Comparison of ENCODE assay signal across 1 cellular context in the genomic region with DNA sequence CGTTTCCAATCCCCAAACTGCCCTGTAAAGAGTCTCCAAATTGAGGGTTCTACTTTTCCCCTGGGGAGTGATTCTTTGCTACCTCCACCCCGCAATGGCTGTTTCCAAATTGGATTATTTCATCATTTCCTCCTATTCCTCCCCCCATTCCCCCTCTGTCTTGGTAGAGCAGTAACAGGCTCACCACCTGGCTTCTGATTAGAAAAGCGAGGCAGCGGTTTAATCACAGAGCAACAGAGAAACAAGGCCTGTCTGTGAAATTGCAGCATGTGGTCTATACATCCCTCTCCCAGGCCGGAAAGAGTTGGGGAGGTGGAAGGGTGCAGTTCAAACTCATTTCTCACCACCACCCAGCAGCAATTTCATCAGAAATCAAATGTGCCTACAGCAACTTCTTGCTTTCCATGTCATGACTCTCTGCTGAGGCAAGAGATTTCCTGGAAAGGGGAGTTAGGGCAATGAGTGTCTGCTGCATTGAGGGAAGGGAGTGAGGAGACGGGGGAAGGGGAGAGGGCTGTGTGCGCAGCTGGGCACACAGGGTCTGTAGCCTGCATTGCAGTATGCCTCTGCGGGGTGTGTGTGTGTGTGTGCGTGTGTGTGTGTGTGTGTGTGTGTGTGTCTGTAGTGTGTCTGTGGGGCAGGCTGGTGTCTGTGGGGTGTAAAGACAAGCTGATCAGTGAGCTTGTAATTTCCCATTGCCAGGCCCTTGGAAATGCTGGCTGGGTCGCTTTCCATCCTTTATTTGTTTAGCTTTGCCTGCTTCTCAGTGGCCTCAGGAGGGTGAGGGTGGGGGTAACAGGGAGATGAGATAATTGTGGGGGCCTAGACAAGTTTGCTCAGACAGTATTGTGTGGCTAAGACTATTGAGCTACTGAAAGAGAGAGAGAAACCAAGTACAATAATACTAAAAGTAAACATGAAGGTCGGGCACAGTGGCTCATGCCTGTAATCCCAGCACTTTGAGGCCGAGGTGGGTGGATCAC.
TF ChIP-seq lines count a peak whose summit lies in the region.

No MANE protein-coding gene starts in this region.

TF ChIP-seq in SK-N-SH, 30 proteins besides CTCF, POLR2A, EP300 and RAD21 (continued from another document):
- peak; percentile 34; the same call in 1 of the 2 replicates for TF ChIP-seq FOXJ3 (CRISPR knock-in tag; IDR thresholded peaks at IDR 0.05)
- no peak for TF ChIP-seq GABPA (IDR thresholded peaks at IDR 0.05; ENCODE audit: low read depth)
- no peak for TF ChIP-seq FOSL2 (IDR thresholded peaks at IDR 0.05; ENCODE audit: borderline replicate concordance, low read depth)
- TF ChIP-seq, protein P1, sequence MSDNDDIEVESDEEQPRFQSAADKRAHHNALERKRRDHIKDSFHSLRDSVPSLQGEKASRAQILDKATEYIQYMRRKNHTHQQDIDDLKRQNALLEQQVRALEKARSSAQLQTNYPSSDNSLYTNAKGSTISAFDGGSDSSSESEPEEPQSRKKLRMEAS (IDR thresholded peaks at IDR 0.05; ENCODE audit: low read depth): 0 out of 2 replicates have a peak, but pooled peaks have one; percentile 12
- TF ChIP-seq GATA2 (CRISPR knock-in tag; IDR thresholded peaks at IDR 0.05): peak; percentile 43
- no peak for TF ChIP-seq MEF2A (IDR thresholded peaks at IDR 0.05; ENCODE audit: borderline replicate concordance, low read depth)
- no peak for TF ChIP-seq RFX5 (IDR thresholded peaks at IDR 0.05; ENCODE audit: low read length)
- TF ChIP-seq CHD2 (IDR thresholded peaks at IDR 0.05; ENCODE audit: low read length, partially characterized antibody): peak; percentile 29
- 0 out of 2 replicates have a peak, but pooled peaks have one; percentile 2 for TF ChIP-seq SMC3 (IDR thresholded peaks at IDR 0.05; ENCODE audit: low read depth, low read length)
- TF ChIP-seq, protein P2, sequence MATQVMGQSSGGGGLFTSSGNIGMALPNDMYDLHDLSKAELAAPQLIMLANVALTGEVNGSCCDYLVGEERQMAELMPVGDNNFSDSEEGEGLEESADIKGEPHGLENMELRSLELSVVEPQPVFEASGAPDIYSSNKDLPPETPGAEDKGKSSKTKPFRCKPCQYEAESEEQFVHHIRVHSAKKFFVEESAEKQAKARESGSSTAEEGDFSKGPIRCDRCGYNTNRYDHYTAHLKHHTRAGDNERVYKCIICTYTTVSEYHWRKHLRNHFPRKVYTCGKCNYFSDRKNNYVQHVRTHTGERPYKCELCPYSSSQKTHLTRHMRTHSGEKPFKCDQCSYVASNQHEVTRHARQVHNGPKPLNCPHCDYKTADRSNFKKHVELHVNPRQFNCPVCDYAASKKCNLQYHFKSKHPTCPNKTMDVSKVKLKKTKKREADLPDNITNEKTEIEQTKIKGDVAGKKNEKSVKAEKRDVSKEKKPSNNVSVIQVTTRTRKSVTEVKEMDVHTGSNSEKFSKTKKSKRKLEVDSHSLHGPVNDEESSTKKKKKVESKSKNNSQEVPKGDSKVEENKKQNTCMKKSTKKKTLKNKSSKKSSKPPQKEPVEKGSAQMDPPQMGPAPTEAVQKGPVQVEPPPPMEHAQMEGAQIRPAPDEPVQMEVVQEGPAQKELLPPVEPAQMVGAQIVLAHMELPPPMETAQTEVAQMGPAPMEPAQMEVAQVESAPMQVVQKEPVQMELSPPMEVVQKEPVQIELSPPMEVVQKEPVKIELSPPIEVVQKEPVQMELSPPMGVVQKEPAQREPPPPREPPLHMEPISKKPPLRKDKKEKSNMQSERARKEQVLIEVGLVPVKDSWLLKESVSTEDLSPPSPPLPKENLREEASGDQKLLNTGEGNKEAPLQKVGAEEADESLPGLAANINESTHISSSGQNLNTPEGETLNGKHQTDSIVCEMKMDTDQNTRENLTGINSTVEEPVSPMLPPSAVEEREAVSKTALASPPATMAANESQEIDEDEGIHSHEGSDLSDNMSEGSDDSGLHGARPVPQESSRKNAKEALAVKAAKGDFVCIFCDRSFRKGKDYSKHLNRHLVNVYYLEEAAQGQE (IDR thresholded peaks at IDR 0.05; ENCODE audit: low read depth, low read length): no peak
